Comparison of ENCODE assay signal across 8 cellular contexts in genomic region chr2:60806988-60807681, GRCh38. TPM values are rescaled to one million over a fixed set of nuclear protein-coding genes. Genes with fewer than 3 reads are reported as not detected.
DNase-seq lines count a peak whose midpoint lies in the region; ATAC-seq and TF ChIP-seq lines count a peak whose summit lies in the region.

No MANE protein-coding gene starts in this region.

- H3K36me3 ChIP-seq in A673 (ENCODE audit: insufficient read depth, low read length, poor library complexity, severe bottlenecking) (no peaks in the 10 kb centered on the region), left lung (peaks cover 0 to 16% of the 10 kb centered on the region in 2 donors), PC-9 (ENCODE audit: low read depth) (no peaks in the 10 kb centered on the region)

- H3K27me3 ChIP-seq in A673 (replicated peaks; ENCODE audit: insufficient read depth, low read depth, low read length, poor library complexity) (no peaks in the 10 kb centered on the region), left lung (no peaks in the 10 kb centered on the region), PC-9 (ENCODE audit: insufficient read depth, low read depth) (no peaks in the 10 kb centered on the region)

- intact Hi-C loops in A673 (cut with micrococcal nuclease; ENCODE audit: unreplicated experiment), result loop anchor here (5.0 kb wide), 1 partner anchor 75 kb away; the partner anchor contains the start of gene REL
- intact Hi-C loops in left lung (cut with DNase I), result no loop called here
- intact Hi-C loops in PC-9 (cut with micrococcal nuclease; ENCODE audit: unreplicated experiment), result loop anchor here (5.0 kb wide), 1 partner anchor 75 kb away; the partner anchor contains the start of gene REL

- H3K27ac ChIP-seq in A673 (ENCODE audit: low read depth, low read length, poor library complexity, severe bottlenecking) (peak overlapping the region; percentile 95), left lung (peak overlapping the region in 1 of 2 donors; percentile 18), PC-9 (no peak overlapping the region)

- peak overlapping the region; percentile 13 for H3K4me3 ChIP-seq in A673 (ENCODE audit: low read depth, low read length, poor library complexity, severe bottlenecking)
- no peak overlapping the region for H3K4me3 ChIP-seq in left lung
- no peak overlapping the region for H3K4me3 ChIP-seq in PC-9

- H3K9me3 ChIP-seq in A673 (ENCODE audit: low read depth, low read length, poor library complexity, severe bottlenecking) (no peaks in the 10 kb centered on the region), left lung (no peaks in the 10 kb centered on the region), PC-9 (ENCODE audit: insufficient read depth, low read depth) (no peaks in the 10 kb centered on the region)

- H4K20me1 ChIP-seq in PC-9 (ENCODE audit: insufficient read depth), result no peaks in the 10 kb centered on the region

- no peaks in the 10 kb centered on the region for H3K79me2 ChIP-seq in PC-9 (ENCODE audit: low read depth)

- TF ChIP-seq CTCF in A673 (conservative IDR thresholded peaks at IDR 0.05; ENCODE audit: low read depth, low read length), result no peak
- no peak for TF ChIP-seq CTCF in left lung (IDR thresholded peaks at IDR 0.05)
- no peak for TF ChIP-seq CTCF in PC-9 (conservative IDR thresholded peaks at IDR 0.05)

- no peaks in the 10 kb centered on the region for H3K9me2 ChIP-seq in PC-9 (ENCODE audit: insufficient read depth)

- H3K4me2 ChIP-seq in PC-9, result no peak overlapping the region

- ATAC-seq in GM18858 (IDR thresholded peaks at IDR 0.05; ENCODE audit: unreplicated experiment) (peak; percentile 90), HG02970 (IDR thresholded peaks at IDR 0.05; ENCODE audit: low FRiP score, unreplicated experiment) (peak; percentile 54), left lung (peak; percentile 33)

- POLR2A ChIA-PET in A673 (lab: Charles Lee; ENCODE audit: low non-redundant PET), result no interaction called here
- POLR2A ChIA-PET in PC-9 (lab: Charles Lee; ENCODE audit: unreplicated experiment), result interaction anchor here (0.6 kb wide), 1 partner anchor 123 kb away, joined by 3 read pairs; no protein-coding TSS in a partner anchor

- H3K4me1 ChIP-seq in A673 (ENCODE audit: insufficient read depth, low read length, poor library complexity, severe bottlenecking) (peaks cover 35% of the 10 kb centered on the region), left lung (no peaks in the 10 kb centered on the region), PC-9 (replicated peaks; ENCODE audit: insufficient read depth) (no peaks in the 10 kb centered on the region)

- H3F3A ChIP-seq in PC-9 (ENCODE audit: insufficient read depth, low read depth), result no peaks in the 10 kb centered on the region

- CTCF ChIA-PET in A673 (lab: Charles Lee) (no interaction called here), PC-9 (lab: Charles Lee) (no interaction called here)

- H2AFZ ChIP-seq in PC-9, result no peak overlapping the region

- BruUV-seq in A673 (replicated peaks; lab: Mats Ljungman, UMichigan) (no TSS peak), PC-9 (replicated peaks; lab: Mats Ljungman, UMichigan) (no TSS peak)

- DNase-seq in A673 (ENCODE audit: low spot score), result peak; percentile 97
- DNase-seq in NCI-H2227 (lab: John Stamatoyannopoulos, UW; ENCODE audit: unreplicated experiment), result peak; percentile 48
- peak; percentile 62 to 71 for DNase-seq in activated T-cell treated with anti-CD3 and anti-CD28 coated beads, Interleukin-2, amount 50 U/mL, for 48 hours
- no peak for DNase-seq in left lung
- peak; percentile 45 for DNase-seq in superior temporal gyrus (ENCODE audit: extremely low spot score)
- DNase-seq in PC-9, result no peak

RNA-seq across cellular contexts. Expression of gene PAPOLG, which starts 51.1 kb away (rescaled TPM):
- total RNA-seq in A673 (2021) (15.2 and 17.4 TPM in 2 replicates), left lung (10 to 100 TPM; 11.3 to 16.1 TPM), PC-9 (2021) (13.5 and 13.7 TPM in 2 replicates)

Comparison
In these comparisons a context has a peak if more than half of its experiments do, and no peak if none do; other contexts are left out.
1. DNase-seq: peak in A673 (single experiment), NCI-H2227 (single experiment), activated T-cell treated with anti-CD3 and anti-CD28 coated beads, Interleukin-2, amount 50 U/mL, for 48 hours (2 of 2) and superior temporal gyrus (single experiment); none in left lung (0 of 2) and PC-9 (0 of 2).
2. ATAC-seq: peak in every context shown above with its lines; median percentile 90 in GM18858; 54 in HG02970; 33 in left lung.
3. intact Hi-C loops: an anchor here in A673 (5.0 kb wide) and PC-9 (5.0 kb wide); none called in left lung.